ENCODE assay signal across 15 cellular contexts in the genomic region with DNA sequence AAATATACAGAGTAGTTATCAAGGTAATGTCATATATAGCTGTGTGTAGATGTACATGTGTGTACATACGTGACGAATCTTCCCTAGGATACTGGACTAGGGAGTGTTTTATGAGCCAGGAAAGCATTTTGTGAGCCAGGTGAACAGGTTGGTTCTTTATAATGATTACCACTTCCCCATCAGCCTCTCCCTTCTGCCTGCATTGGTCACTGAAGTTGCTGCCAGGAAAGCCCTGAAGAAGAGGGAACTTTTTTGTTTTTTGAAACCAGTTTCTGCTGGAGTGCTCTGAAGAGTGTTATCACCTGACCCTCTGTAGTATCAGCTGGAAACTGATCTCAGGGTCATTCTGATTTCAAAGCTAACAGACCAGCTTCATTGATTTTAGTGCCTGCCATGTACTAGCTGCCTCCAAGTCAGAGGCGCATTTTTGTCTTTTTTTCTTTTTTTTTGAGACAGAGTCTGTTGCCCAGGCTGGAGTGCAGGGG. TPM values are rescaled to one million over a fixed set of nuclear protein-coding genes. Genes with fewer than 3 reads are reported as not detected.
DNase-seq lines count a peak whose midpoint lies in the region; ATAC-seq and TF ChIP-seq lines count a peak whose summit lies in the region.
"Had no signal": no experiment of that assay in that cellular context is flagged by ENCODE, and none has a peak within 500 bp of the region (broad histone marks: within the 10 kb centered on the region; RNA-seq: fewer than 3 reads in every experiment).

No MANE protein-coding gene starts in this region.

- no peaks in the 10 kb centered on the region for H3K27me3 ChIP-seq in CD4-positive, alpha-beta memory T cell (ENCODE audit: insufficient read depth, low read length)
- no peaks in the 10 kb centered on the region for H3K27me3 ChIP-seq in OCI-LY1 (ENCODE audit: insufficient read depth, low read length)
- H3K27me3 ChIP-seq: SJCRH30, testis had no signal

- no peak overlapping the region for H3K4me3 ChIP-seq in CD4-positive, alpha-beta memory T cell (ENCODE audit: low read length in 2 of 2)
- H3K4me3 ChIP-seq in OCI-LY1 (ENCODE audit: low read depth, low read length, poor library complexity, severe bottlenecking), result no peak overlapping the region
- H3K4me3 ChIP-seq: SJCRH30, testis had no signal

- no peaks in the 10 kb centered on the region for H3K9me2 ChIP-seq in OCI-LY1 (ENCODE audit: low read depth, low read length)

- H3K9me3 ChIP-seq in CD4-positive, alpha-beta memory T cell (ENCODE audit: control insufficient read depth in 1 of 2, low read length in 2 of 2), result no peaks in the 10 kb centered on the region
- no peaks in the 10 kb centered on the region for H3K9me3 ChIP-seq in OCI-LY1 (ENCODE audit: low read length)
- H3K9me3 ChIP-seq: SJCRH30, testis had no signal

- H3K27ac Mint-ChIP-seq in CD4-positive, alpha-beta memory T cell, result peak overlapping the region in 6 of 7 donors; percentile 25 to 73 (median 52)
- peak overlapping the region; percentile 62 for H3K27ac Mint-ChIP-seq in endothelial cell (ENCODE audit: unreplicated experiment)
- H3K27ac Mint-ChIP-seq in nephron progenitor cell, result peak overlapping the region; percentile 91
- H3K27ac Mint-ChIP-seq in chondrocyte (ENCODE audit: unreplicated experiment), result no peak overlapping the region
- H3K27ac Mint-ChIP-seq: activated T-helper 2 cell treated with anti-CD3 and anti-CD28 coated beads, Interferon-gamma antibody, Interleukin-2, Interleukin-4, amounts not matched to agents 10 μg/mL and 5 μg/mL and 100 μg/mL, durations not matched to agents 14 hours and 24 hours and 36 hours had no signal

- no peak overlapping the region for H2AFZ ChIP-seq in OCI-LY1 (ENCODE audit: low read length)

- H3K4me1 ChIP-seq in CD4-positive, alpha-beta memory T cell (ENCODE audit: insufficient read depth, low read length), result peaks cover 16% of the 10 kb centered on the region
- peaks cover 31% of the 10 kb centered on the region for H3K4me1 ChIP-seq in OCI-LY1 (ENCODE audit: insufficient read depth, low read length, severe bottlenecking)
- H3K4me1 ChIP-seq: SJCRH30, testis had no signal

- peaks cover 9% of the 10 kb centered on the region for H3K36me3 ChIP-seq in CD4-positive, alpha-beta memory T cell (ENCODE audit: insufficient read depth, low read length)
- peaks cover 62% of the 10 kb centered on the region for H3K36me3 ChIP-seq in OCI-LY1 (ENCODE audit: insufficient read depth, low read length)

- no peak overlapping the region for H3K27ac ChIP-seq in CD4-positive, alpha-beta memory T cell (ENCODE audit: low read depth, low read length)
- peak overlapping the region; percentile 79 for H3K27ac ChIP-seq in OCI-LY1 (ENCODE audit: low read depth, low read length, poor library complexity, severe bottlenecking)
- H3K27ac ChIP-seq: SJCRH30, testis had no signal

- H3K4me3 Mint-ChIP-seq in CD4-positive, alpha-beta memory T cell, result no peak overlapping the region
- no peak overlapping the region for H3K4me3 Mint-ChIP-seq in endothelial cell (ENCODE audit: unreplicated experiment)
- H3K4me3 Mint-ChIP-seq in nephron progenitor cell, result peak overlapping the region; percentile 23
- no peak overlapping the region for H3K4me3 Mint-ChIP-seq in chondrocyte (ENCODE audit: unreplicated experiment)

- TF ChIP-seq CTCF in OCI-LY1 (IDR thresholded peaks at IDR 0.05; ENCODE audit: low read length) (no peak), endothelial cell (IDR thresholded peaks at IDR 0.05; ENCODE audit: unreplicated experiment) (no peak), nephron progenitor cell (IDR thresholded peaks at IDR 0.05) (no peak), chondrocyte (IDR thresholded peaks at IDR 0.05) (no peak)

- H3K9me3 Mint-ChIP-seq in CD4-positive, alpha-beta memory T cell, result no peaks in the 10 kb centered on the region
- H3K9me3 Mint-ChIP-seq in endothelial cell (ENCODE audit: unreplicated experiment) (no peaks in the 10 kb centered on the region), nephron progenitor cell (no peaks in the 10 kb centered on the region), chondrocyte (ENCODE audit: low read depth) (no peaks in the 10 kb centered on the region)
- H3K9me3 Mint-ChIP-seq: activated T-helper 2 cell treated with anti-CD3 and anti-CD28 coated beads, Interferon-gamma antibody, Interleukin-2, Interleukin-4, amounts not matched to agents 10 μg/mL and 5 μg/mL and 100 μg/mL, durations not matched to agents 14 hours and 24 hours and 36 hours had no signal

- H3K9ac ChIP-seq in OCI-LY1 (ENCODE audit: low read length), result no peak overlapping the region

- H3K4me1 Mint-ChIP-seq in CD4-positive, alpha-beta memory T cell, result peaks cover 8 to 29% (median 14%) of the 10 kb centered on the region in 4 donors
- peaks cover 13% of the 10 kb centered on the region for H3K4me1 Mint-ChIP-seq in endothelial cell (ENCODE audit: unreplicated experiment)
- H3K4me1 Mint-ChIP-seq in nephron progenitor cell, result peaks cover 46% of the 10 kb centered on the region
- H3K4me1 Mint-ChIP-seq in chondrocyte (ENCODE audit: low read depth), result no peaks in the 10 kb centered on the region

- no peaks in the 10 kb centered on the region for H3K27me3 Mint-ChIP-seq in CD4-positive, alpha-beta memory T cell
- H3K27me3 Mint-ChIP-seq in endothelial cell (ENCODE audit: unreplicated experiment), result peaks cover 3% of the 10 kb centered on the region
- no peaks in the 10 kb centered on the region for H3K27me3 Mint-ChIP-seq in nephron progenitor cell (ENCODE audit: low read depth, poor library complexity)
- H3K27me3 Mint-ChIP-seq in chondrocyte (ENCODE audit: low read depth), result no peaks in the 10 kb centered on the region

- POLR2A ChIA-PET in CD4-positive, alpha-beta memory T cell (lab: Charles Lee; ENCODE audit: partially characterized antibody), result interaction anchor here (0.8 kb wide), 1 partner anchor 247 kb away, joined by 4 read pairs; no protein-coding TSS in a partner anchor

- CTCF ChIA-PET in CD4-positive, alpha-beta memory T cell (lab: Charles Lee; ENCODE audit: partially characterized antibody), result interaction anchor here (0.9 to 4.7 kb wide), 5 partner anchors 9 to 360 kb away, joined by 3 to 33 read pairs (median 4); no protein-coding TSS in a partner anchor

- no peak for DNase-seq in CD4-positive, alpha-beta memory T cell
- DNase-seq in endothelial cell (ENCODE audit: low spot score) (no peak), nephron progenitor cell (no peak), RPMI8226 (no peak), chondrocyte (ENCODE audit: low spot score) (no peak)
- no peak for DNase-seq in stimulated activated CD4-positive, alpha-beta T cell treated with anti-CD3 and anti-CD28 coated beads, Interleukin-2, amount 100 ng/mL, for 48 hours
- DNase-seq: activated CD4-positive, alpha-beta T cell treated with anti-CD3 and anti-CD28 coated beads for 1 hour; left cardiac atrium; NCI-H446; SJCRH30; testis had no signal

- peaks cover 4% of the 10 kb centered on the region; the same call in 1 of the 2 replicates for H3F3A ChIP-seq in OCI-LY1 (ENCODE audit: insufficient read depth, low read length)

- H4K20me1 ChIP-seq in OCI-LY1 (ENCODE audit: insufficient read depth, low read length), result no peaks in the 10 kb centered on the region

- intact Hi-C loops in CD4-positive, alpha-beta memory T cell (cut with micrococcal nuclease), result no loop called here

- H3K4me2 ChIP-seq in OCI-LY1 (ENCODE audit: low read length), result no peak overlapping the region

- H3K36me3 Mint-ChIP-seq in CD4-positive, alpha-beta memory T cell, result peaks cover 16 to 22% of the 10 kb centered on the region in 2 donors
- H3K36me3 Mint-ChIP-seq in endothelial cell (ENCODE audit: low read depth, unreplicated experiment), result peaks cover 25% of the 10 kb centered on the region
- peaks cover 72% of the 10 kb centered on the region for H3K36me3 Mint-ChIP-seq in nephron progenitor cell (ENCODE audit: low read depth)
- peaks cover 18% of the 10 kb centered on the region for H3K36me3 Mint-ChIP-seq in chondrocyte (ENCODE audit: low read depth)

- no peak for ATAC-seq in GM19455 (IDR thresholded peaks at IDR 0.05; ENCODE audit: unreplicated experiment)

- H3K79me2 ChIP-seq in OCI-LY1 (ENCODE audit: insufficient read depth, low read length), result no peaks in the 10 kb centered on the region

RNA-seq across cellular contexts. Expression of a gene that starts 14.2 kb away (rescaled TPM):
- under 1 TPM; 0.72 to 0.79 TPM for total RNA-seq in CD4-positive, alpha-beta memory T cell
- polyA plus RNA-seq in CD4-positive, alpha-beta memory T cell, result under 1 TPM in 1 of 2 donors, not detected in 1; 0.47 TPM
- total RNA-seq in endothelial cell (ENCODE audit: unreplicated experiment) (8.7 TPM), chondrocyte (0.10 TPM in 2 of 3 replicates, not detected in the other)
- polyA plus RNA-seq: BJ had no signal
